ENCODE assay signal across 2 cellular contexts in genomic region chr19:807627-808175, GRCh38.
TF ChIP-seq lines count a peak whose summit lies in the region.

No MANE protein-coding gene starts in this region.

TF ChIP-seq in HEK293, 187 proteins besides CTCF, POLR2A, EP300 and RAD21:
- TF ChIP-seq ZNF10 (tag by site-specific recombination; IDR thresholded peaks at IDR 0.05) (no peak), ZNF202 (tag by site-specific recombination; IDR thresholded peaks at IDR 0.05; ENCODE audit: borderline replicate concordance) (no peak), MZF1 (tag by site-specific recombination; IDR thresholded peaks at IDR 0.05; ENCODE audit: borderline replicate concordance) (no peak), ZNF544 (tag by site-specific recombination; IDR thresholded peaks at IDR 0.05) (no peak), HIC1 (tag by site-specific recombination; IDR thresholded peaks at IDR 0.05) (peak; percentile 32; the same call in 1 of the 2 replicates)

TF ChIP-seq in K562, 482 proteins besides CTCF, POLR2A, EP300 and RAD21:
- TF ChIP-seq THRA (IDR thresholded peaks at IDR 0.05) = no peak
- TF ChIP-seq U2AF1 (optimal IDR thresholded peaks at IDR 0.05; ENCODE audit: low read depth, low read length) = no peak
- no peak for TF ChIP-seq ZKSCAN8 (CRISPR knock-in tag; IDR thresholded peaks at IDR 0.05)
- no peak for TF ChIP-seq KDM4B (IDR thresholded peaks at IDR 0.05; ENCODE audit: borderline replicate concordance in 2 of 2, low read depth in 1 of 2)
- TF ChIP-seq ZNF778 (CRISPR knock-in tag; IDR thresholded peaks at IDR 0.05) = no peak
- TF ChIP-seq ELK3 (CRISPR knock-in tag; IDR thresholded peaks at IDR 0.05) = no peak
- TF ChIP-seq ELF1 (tag; IDR thresholded peaks at IDR 0.05) = 0 out of 2 replicates have a peak, but pooled peaks have one; percentile 22
- no peak for TF ChIP-seq SMARCC2 (IDR thresholded peaks at IDR 0.05; ENCODE audit: low read depth)
- no peak for TF ChIP-seq NFIX (CRISPR knock-in tag; IDR thresholded peaks at IDR 0.05; ENCODE audit: low read depth)
- no peak for TF ChIP-seq RBM15 (IDR thresholded peaks at IDR 0.05; ENCODE audit: insufficient read depth, low read length)
- TF ChIP-seq RBM25 (IDR thresholded peaks at IDR 0.05; ENCODE audit: low read depth, low read length, severe bottlenecking) = no peak
- TF ChIP-seq ZBTB7A (IDR thresholded peaks at IDR 0.05; ENCODE audit: borderline replicate concordance, control insufficient read depth, low read depth, low read length) = no peak
- TF ChIP-seq CHD4 (IDR thresholded peaks at IDR 0.05; ENCODE audit: insufficient read depth, insufficient replicate concordance, low read depth, low read length, poor library complexity, severe bottlenecking) = no peak
- TF ChIP-seq HMG20A (CRISPR knock-in tag; conservative IDR thresholded peaks at IDR 0.05) = no peak
- TF ChIP-seq ZNF12 (CRISPR knock-in tag; IDR thresholded peaks at IDR 0.05) = no peak
- TF ChIP-seq POLR2AphosphoS5 (IDR thresholded peaks at IDR 0.05; ENCODE audit: control insufficient read depth, insufficient read depth, low read depth, low read length) = peak; percentile 41
- no peak for TF ChIP-seq C11orf30 (IDR thresholded peaks at IDR 0.05; ENCODE audit: low read depth)
- no peak for TF ChIP-seq HNRNPLL (IDR thresholded peaks at IDR 0.05; ENCODE audit: low read depth, low read length, poor library complexity, severe bottlenecking)
- no peak for TF ChIP-seq HNRNPK (IDR thresholded peaks at IDR 0.05; ENCODE audit: low read depth, low read length, poor library complexity, severe bottlenecking)
- no peak for TF ChIP-seq ZBTB26 (CRISPR knock-in tag; IDR thresholded peaks at IDR 0.05)
- TF ChIP-seq ZNF212 (CRISPR knock-in tag; IDR thresholded peaks at IDR 0.05) = no peak
- TF ChIP-seq CBX8 (IDR thresholded peaks at IDR 0.05; ENCODE audit: borderline replicate concordance, extremely low read depth, low read depth, low read length, poor library complexity, severe bottlenecking) = no peak
- TF ChIP-seq POLR2B (IDR thresholded peaks at IDR 0.05; ENCODE audit: low read depth, partially characterized antibody) = peak; percentile 35
- TF ChIP-seq POLR3A (IDR thresholded peaks at IDR 0.05; ENCODE audit: borderline replicate concordance, extremely low read depth, insufficient read depth, insufficient read length) = no peak
- TF ChIP-seq ZNF3 (CRISPR knock-in tag; IDR thresholded peaks at IDR 0.05) = no peak
- TF ChIP-seq ZNF274 (IDR thresholded peaks at IDR 0.05; ENCODE audit: borderline replicate concordance, low read depth, low read length) = no peak
- TF ChIP-seq ILF3 (IDR thresholded peaks at IDR 0.05; ENCODE audit: borderline replicate concordance) = no peak
- TF ChIP-seq SNRNP70 (optimal IDR thresholded peaks at IDR 0.05; ENCODE audit: low read depth, low read length) = no peak
- TF ChIP-seq SUPT5H (IDR thresholded peaks at IDR 0.05) = peak; percentile 61
